19 cellular contexts compared by ENCODE assay signal in genomic region chr9:124765439-124765835, GRCh38. TPM values are rescaled to one million over a fixed set of nuclear protein-coding genes. Genes with fewer than 3 reads are reported as not detected.
"Had no signal": no experiment of that assay in that cellular context is flagged by ENCODE, and none has a peak within 500 bp of the region (broad histone marks: within the 10 kb centered on the region; RNA-seq: fewer than 3 reads in every experiment).

No MANE protein-coding gene starts in this region.

- ATAC-seq: activated CD4-positive, CD25-positive, alpha-beta regulatory T cell treated with anti-CD3 and anti-CD28 coated beads, Interleukin-2, amount 50 U/mL, for 24 hours; naive thymus-derived CD4-positive, alpha-beta T cell; sciatic nerve; stimulated activated effector memory CD8-positive, alpha-beta T cell treated with anti-CD3 and anti-CD28 coated beads, Interleukin-12 subunit alpha, Interleukin-12 subunit beta, amount 100 ng/mL, for 72 hours; stimulated activated naive CD8-positive, alpha-beta T cell treated with anti-CD3 and anti-CD28 coated beads, Interleukin-15, amount 100 ng/mL, for 72 hours had no signal

- H3K36me3 ChIP-seq: left lung, tibial artery had no signal

- FAIRE-seq: endometrium, small intestine had no signal

- H3K36me3 Mint-ChIP-seq: activated naive CD4-positive, alpha-beta T cell treated with anti-CD3 and anti-CD28 coated beads, Interleukin-2, amount 10 ng/mL, durations not matched to agents 7 days and 5 days; immature natural killer cell; naive thymus-derived CD4-positive, alpha-beta T cell; stimulated activated effector memory CD8-positive, alpha-beta T cell treated with anti-CD3 and anti-CD28 coated beads, Interleukin-12 subunit alpha, Interleukin-12 subunit beta, amount 100 ng/mL, for 72 hours had no signal

- H3K4me3 ChIP-seq: left lung, lung, tibial artery had no signal

- H3K27ac ChIP-seq: left lung, tibial artery had no signal

- H3K27ac Mint-ChIP-seq: activated CD4-positive, alpha-beta memory T cell treated with anti-CD3 and anti-CD28 coated beads, Interleukin-2, amount 10 ng/mL, durations not matched to agents 7 days and 5 days; activated CD4-positive, alpha-beta T cell treated with anti-CD3 and anti-CD28 coated beads, Interleukin-2, amount 10 ng/mL, durations not matched to agents 24 days and 14 days; activated naive CD4-positive, alpha-beta T cell treated with anti-CD3 and anti-CD28 coated beads, Interleukin-2, amount 10 ng/mL, durations not matched to agents 7 days and 5 days; immature natural killer cell; naive thymus-derived CD4-positive, alpha-beta T cell; stimulated activated effector memory CD8-positive, alpha-beta T cell treated with anti-CD3 and anti-CD28 coated beads, Interleukin-12 subunit alpha, Interleukin-12 subunit beta, amount 100 ng/mL, for 72 hours; stimulated activated naive CD8-positive, alpha-beta T cell treated with anti-CD3 and anti-CD28 coated beads, Interleukin-15, amount 100 ng/mL, for 72 hours had no signal

- H3K9me3 ChIP-seq: left lung, tibial artery had no signal

- H3K4me3 Mint-ChIP-seq: activated CD4-positive, alpha-beta memory T cell treated with anti-CD3 and anti-CD28 coated beads, Interleukin-2, amount 10 ng/mL, durations not matched to agents 7 days and 5 days; activated CD4-positive, alpha-beta T cell treated with anti-CD3 and anti-CD28 coated beads, Interleukin-2, amount 10 ng/mL, durations not matched to agents 24 days and 14 days; activated naive CD4-positive, alpha-beta T cell treated with anti-CD3 and anti-CD28 coated beads, Interleukin-2, amount 10 ng/mL, durations not matched to agents 7 days and 5 days; immature natural killer cell; naive thymus-derived CD4-positive, alpha-beta T cell; stimulated activated effector memory CD8-positive, alpha-beta T cell treated with anti-CD3 and anti-CD28 coated beads, Interleukin-12 subunit alpha, Interleukin-12 subunit beta, amount 100 ng/mL, for 72 hours; stimulated activated naive CD8-positive, alpha-beta T cell treated with anti-CD3 and anti-CD28 coated beads, Interleukin-15, amount 100 ng/mL, for 72 hours had no signal

- H3K9me3 Mint-ChIP-seq: activated CD4-positive, alpha-beta memory T cell treated with anti-CD3 and anti-CD28 coated beads, Interleukin-2, amount 10 ng/mL, durations not matched to agents 7 days and 5 days; activated CD4-positive, alpha-beta T cell treated with anti-CD3 and anti-CD28 coated beads, Interleukin-2, amount 10 ng/mL, durations not matched to agents 24 days and 14 days; activated naive CD4-positive, alpha-beta T cell treated with anti-CD3 and anti-CD28 coated beads, Interleukin-2, amount 10 ng/mL, durations not matched to agents 7 days and 5 days; immature natural killer cell; naive thymus-derived CD4-positive, alpha-beta T cell; stimulated activated effector memory CD8-positive, alpha-beta T cell treated with anti-CD3 and anti-CD28 coated beads, Interleukin-12 subunit alpha, Interleukin-12 subunit beta, amount 100 ng/mL, for 72 hours; stimulated activated naive CD8-positive, alpha-beta T cell treated with anti-CD3 and anti-CD28 coated beads, Interleukin-15, amount 100 ng/mL, for 72 hours had no signal

- DNase-seq: activated CD4-positive, alpha-beta memory T cell treated with anti-CD3 and anti-CD28 coated beads, Interleukin-2, amount 10 ng/mL, durations not matched to agents 7 days and 5 days; activated CD4-positive, alpha-beta T cell treated with anti-CD3 and anti-CD28 coated beads, Interleukin-2, amount 10 ng/mL, durations not matched to agents 24 days and 14 days; activated effector memory CD4-positive, alpha-beta T cell treated with anti-CD3 and anti-CD28 coated beads, Interleukin-2, amount 50 U/mL, for 16 hours; activated naive CD4-positive, alpha-beta T cell treated with anti-CD3 and anti-CD28 coated beads, Interleukin-2, amount 10 ng/mL, durations not matched to agents 7 days and 5 days; amygdala; cortex of kidney; immature natural killer cell; left lung; naive thymus-derived CD4-positive, alpha-beta T cell; stimulated activated CD4-positive, alpha-beta T cell treated with anti-CD3 and anti-CD28 coated beads, Interleukin-2, amount 100 ng/mL, for 24 hours; stimulated activated naive CD8-positive, alpha-beta T cell treated with anti-CD3 and anti-CD28 coated beads, Interleukin-15, amount 100 ng/mL, for 72 hours; T1000; tibial artery had no signal

RNA-seq across cellular contexts. Expression of gene NR6A1, which starts 5.7 kb away (rescaled TPM):
- polyA plus RNA-seq: immature natural killer cell; naive thymus-derived CD4-positive, alpha-beta T cell had no signal

RNA-seq across cellular contexts. Expression of gene OLFML2A, which starts 11.5 kb away (rescaled TPM):
- total RNA-seq: activated CD4-positive, alpha-beta memory T cell treated with anti-CD3 and anti-CD28 coated beads, Interleukin-2, amount 10 ng/mL, durations not matched to agents 7 days and 5 days; activated CD4-positive, alpha-beta T cell treated with anti-CD3 and anti-CD28 coated beads, Interleukin-2, amount 10 ng/mL, durations not matched to agents 24 days and 14 days had no signal
- polyA plus RNA-seq: immature natural killer cell; naive thymus-derived CD4-positive, alpha-beta T cell had no signal
